8 cellular contexts compared by ENCODE assay signal in the genomic region with DNA sequence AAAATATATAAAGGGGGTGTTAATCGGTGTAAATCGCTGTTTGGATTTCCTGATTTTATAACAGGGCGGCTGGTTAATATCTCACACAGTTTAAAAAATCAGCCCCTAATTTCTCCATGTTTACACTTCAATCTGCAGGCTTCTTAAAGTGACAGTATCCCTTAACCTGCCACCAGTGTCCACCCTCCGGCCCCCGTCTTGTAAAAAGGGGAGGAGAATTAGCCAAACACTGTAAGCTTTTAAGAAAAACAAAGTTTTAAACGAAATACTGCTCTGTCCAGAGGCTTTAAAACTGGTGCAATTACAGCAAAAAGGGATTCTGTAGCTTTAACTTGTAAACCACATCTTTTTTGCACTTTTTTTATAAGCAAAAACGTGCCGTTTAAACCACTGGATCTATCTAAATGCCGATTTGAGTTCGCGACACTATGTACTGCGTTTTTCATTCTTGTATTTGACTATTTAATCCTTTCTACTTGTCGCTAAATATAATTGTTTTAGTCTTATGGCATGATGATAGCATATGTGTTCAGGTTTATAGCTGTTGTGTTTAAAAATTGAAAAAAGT. TPM values are rescaled to one million over a fixed set of nuclear protein-coding genes. Genes with fewer than 3 reads are reported as not detected.
DNase-seq lines count a peak whose midpoint lies in the region; FAIRE-seq and TF ChIP-seq lines count a peak whose summit lies in the region.

No MANE protein-coding gene starts in this region.

- 0 out of 2 replicates have a peak, but pooled peaks cover 8% of the 10 kb centered on the region for H3K79me2 ChIP-seq in SU-DHL-6 (ENCODE audit: insufficient read depth, low read length)

- no peaks in the 10 kb centered on the region for H4K20me1 ChIP-seq in SU-DHL-6 (ENCODE audit: low read depth, low read length)

- no peak overlapping the region for H3K27ac ChIP-seq in SU-DHL-6 (ENCODE audit: low read depth, low read length)

- DNase-seq in GM20000 (ENCODE audit: low spot score), result peak; percentile 40
- DNase-seq in glutamatergic neuron, result no peak
- DNase-seq in skeletal muscle cell (ENCODE audit: low read depth), result no peak
- no peak for DNase-seq in SHP77 treated with DMSO at 0.1 percent for 48 hours (lab: John Stamatoyannopoulos, UW)
- DNase-seq in frontal cortex (ENCODE audit: low spot score in 2 of 2), result no peak
- DNase-seq in SKM-1 treated with dmso at 0.1 percent for 144 hours (lab: John Stamatoyannopoulos, UW; ENCODE audit: unreplicated experiment), result no peak
- DNase-seq in MV-4-11 (lab: John Stamatoyannopoulos, UW), result no peak

- H3F3A ChIP-seq in SU-DHL-6 (ENCODE audit: insufficient read depth), result peaks cover 18% of the 10 kb centered on the region

- no peaks in the 10 kb centered on the region for H3K9me3 ChIP-seq in SU-DHL-6 (ENCODE audit: insufficient read depth, low read length)

- no peaks in the 10 kb centered on the region for H3K27me3 ChIP-seq in SU-DHL-6 (ENCODE audit: low read length)

- H3K27me3 Mint-ChIP-seq in glutamatergic neuron (ENCODE audit: unreplicated experiment), result peaks cover 20% of the 10 kb centered on the region

- no peak overlapping the region for H3K9ac ChIP-seq in SU-DHL-6 (ENCODE audit: low read length)

- H3K36me3 ChIP-seq in SU-DHL-6 (ENCODE audit: low read length), result no peaks in the 10 kb centered on the region; the same call in 1 of the 2 replicates

- peak overlapping the region; percentile 97 for H3K4me3 Mint-ChIP-seq in glutamatergic neuron (ENCODE audit: unreplicated experiment)

- H3K9me3 Mint-ChIP-seq in glutamatergic neuron (ENCODE audit: unreplicated experiment), result peaks cover 42% of the 10 kb centered on the region

- H3K4me3 ChIP-seq in SU-DHL-6 (ENCODE audit: insufficient read depth, low read length, poor library complexity, severe bottlenecking), result no peak overlapping the region
- H3K4me3 ChIP-seq in skeletal muscle cell (ENCODE audit: low read depth, low read length), result peak overlapping the region; percentile 80

- peaks cover 16% of the 10 kb centered on the region for H3K36me3 Mint-ChIP-seq in glutamatergic neuron (ENCODE audit: unreplicated experiment)

- H3K4me2 ChIP-seq in SU-DHL-6 (ENCODE audit: low read depth, low read length, poor library complexity, severe bottlenecking), result peak overlapping the region; percentile 76

- H3K9me2 ChIP-seq in SU-DHL-6 (replicated peaks; ENCODE audit: insufficient read depth, low read length), result no peaks in the 10 kb centered on the region

- no peak overlapping the region for H2AFZ ChIP-seq in SU-DHL-6 (ENCODE audit: low read depth, low read length, severe bottlenecking)

- FAIRE-seq in frontal cortex (lab: Jason Lieb, UNC), result no peak

- peaks cover 20% of the 10 kb centered on the region for H3K4me1 Mint-ChIP-seq in glutamatergic neuron (ENCODE audit: low read depth, unreplicated experiment)

- TF ChIP-seq CTCF in GM20000 (IDR thresholded peaks at IDR 0.05; ENCODE audit: extremely low read depth, missing control alignments), result no peak
- no peak for TF ChIP-seq CTCF in SU-DHL-6 (IDR thresholded peaks at IDR 0.05; ENCODE audit: insufficient read depth, low read length, poor library complexity, severe bottlenecking)
- no peak for TF ChIP-seq CTCF in glutamatergic neuron (IDR thresholded peaks at IDR 0.05; ENCODE audit: partially characterized antibody, unreplicated experiment)

- peak overlapping the region; percentile 96 for H3K27ac Mint-ChIP-seq in glutamatergic neuron (ENCODE audit: unreplicated experiment)

RNA-seq across cellular contexts. Expression of a gene that starts 4.2 kb away (rescaled TPM):
- total RNA-seq in glutamatergic neuron (ENCODE audit: unreplicated experiment) (269 TPM), frontal cortex (418 TPM)
